ENCODE assay signal across 8 cellular contexts in genomic region chr16:369866-370436, GRCh38. TPM values are rescaled to one million over a fixed set of nuclear protein-coding genes. Genes with fewer than 3 reads are reported as not detected.
A peak's percentile ranks its signal among the peaks of the same experiment; 100 is the strongest.
DNase-seq lines count a peak whose midpoint lies in the region; ATAC-seq lines count a peak whose summit lies in the region.

No MANE protein-coding gene starts in this region.

- H3K27me3 Mint-ChIP-seq in activated naive CD8-positive, alpha-beta T cell treated with anti-CD3 and anti-CD28 coated beads, Interleukin-2, amount 10 ng/mL, durations not matched to agents 7 days and 5 days: no peaks in the 10 kb centered on the region

- H3K27me3 ChIP-seq in stomach smooth muscle (ENCODE audit: control insufficient read depth in 1 of 2, insufficient read depth in 2 of 2, low read length in 2 of 2): peaks cover 0 to under 1% of the 10 kb centered on the region in 2 donors

- H3K4me3 ChIP-seq in iPS-18c (ENCODE audit: insufficient read depth, low read depth, low read length) (peak overlapping the region; percentile 55), stomach smooth muscle (ENCODE audit: low read length in 2 of 2) (peak overlapping the region in 1 of 2 donors; percentile 61)

- peak overlapping the region; percentile 64 for H3K4me3 Mint-ChIP-seq in activated naive CD8-positive, alpha-beta T cell treated with anti-CD3 and anti-CD28 coated beads, Interleukin-2, amount 10 ng/mL, durations not matched to agents 7 days and 5 days

- peaks cover 13% of the 10 kb centered on the region for H3K4me1 ChIP-seq in stomach smooth muscle (ENCODE audit: control insufficient read depth, insufficient read depth, low read length)

- H3K9me3 Mint-ChIP-seq in activated naive CD8-positive, alpha-beta T cell treated with anti-CD3 and anti-CD28 coated beads, Interleukin-2, amount 10 ng/mL, durations not matched to agents 7 days and 5 days: no peaks in the 10 kb centered on the region

- H3K36me3 ChIP-seq in stomach smooth muscle (ENCODE audit: control insufficient read depth in 2 of 2, insufficient read depth in 2 of 2, low read length in 2 of 2): peaks cover 31 to 36% of the 10 kb centered on the region in 2 donors

- H3K27ac ChIP-seq in stomach smooth muscle (ENCODE audit: low read length): no peak overlapping the region

- H3K4me1 Mint-ChIP-seq in activated naive CD8-positive, alpha-beta T cell treated with anti-CD3 and anti-CD28 coated beads, Interleukin-2, amount 10 ng/mL, durations not matched to agents 7 days and 5 days: peaks cover 5% of the 10 kb centered on the region

- ATAC-seq in activated naive CD8-positive, alpha-beta T cell treated with anti-CD3 and anti-CD28 coated beads, Interleukin-2, amount 10 ng/mL, durations not matched to agents 7 days and 5 days (ENCODE audit: low read depth): no peak
- no peak for ATAC-seq in HG03460 (IDR thresholded peaks at IDR 0.05; ENCODE audit: unreplicated experiment)

- H3K36me3 Mint-ChIP-seq in activated naive CD8-positive, alpha-beta T cell treated with anti-CD3 and anti-CD28 coated beads, Interleukin-2, amount 10 ng/mL, durations not matched to agents 7 days and 5 days: peaks cover 9% of the 10 kb centered on the region

- POLR2A ChIA-PET in activated naive CD8-positive, alpha-beta T cell treated with anti-CD3 and anti-CD28 coated beads, Interleukin-2, amount 10 ng/mL, durations not matched to agents 7 days and 5 days (lab: Charles Lee): interaction anchor here (1.0 to 2.1 kb wide), 5 partner anchors 8 to 198 kb away, joined by 5 to 27 read pairs (median 7); partner anchors contain the start of genes DECR2 and PGAP6

- peak overlapping the region; percentile 61 for H3K27ac Mint-ChIP-seq in activated naive CD8-positive, alpha-beta T cell treated with anti-CD3 and anti-CD28 coated beads, Interleukin-2, amount 10 ng/mL, durations not matched to agents 7 days and 5 days

- peak overlapping the region; percentile 15 to 58 for H3K9ac ChIP-seq in stomach smooth muscle (ENCODE audit: low read length in 2 of 2)

- DNase-seq in DMS53 (lab: John Stamatoyannopoulos, UW): peak; percentile 44
- DNase-seq in DMS53 treated with DMSO at 0.1 percent for 48 hours (lab: John Stamatoyannopoulos, UW; ENCODE audit: unreplicated experiment): no peak
- no peak for DNase-seq in activated naive CD8-positive, alpha-beta T cell treated with anti-CD3 and anti-CD28 coated beads, Interleukin-2, amount 10 ng/mL, durations not matched to agents 7 days and 5 days
- no peak for DNase-seq in stimulated activated CD4-positive, alpha-beta T cell treated with anti-CD3 and anti-CD28 coated beads, Interleukin-4, amount 100 ng/mL, for 24 hours
- no peak for DNase-seq in G401 (ENCODE audit: low spot score)

- H3K9me3 ChIP-seq in iPS-18c (ENCODE audit: control insufficient read depth, insufficient read depth, low read length) (no peaks in the 10 kb centered on the region), stomach smooth muscle (ENCODE audit: control insufficient read depth in 2 of 2, low read length in 2 of 2) (no peaks in the 10 kb centered on the region)

- in situ Hi-C loops in G401 (cut with HindIII; ENCODE audit: low sequenced_read_pairs): no loop called here

RNA-seq across cellular contexts. Expression of gene MRPL28, which starts 0.4 kb away (rescaled TPM):
- total RNA-seq in activated naive CD8-positive, alpha-beta T cell treated with anti-CD3 and anti-CD28 coated beads, Interleukin-2, amount 10 ng/mL, durations not matched to agents 7 days and 5 days: 10 to 100 TPM; 64.4 to 67.5 TPM
- 250 and 260 TPM in 2 replicates for total RNA-seq in G401 (2014; rRNA removed; shearing (Covaris generic))

RNA-seq across cellular contexts. Expression of gene PGAP6, which starts 11.8 kb away (rescaled TPM):
- 10 to 100 TPM; 58.9 to 59.0 TPM for total RNA-seq in activated naive CD8-positive, alpha-beta T cell treated with anti-CD3 and anti-CD28 coated beads, Interleukin-2, amount 10 ng/mL, durations not matched to agents 7 days and 5 days
- total RNA-seq in G401 (2014; rRNA removed; shearing (Covaris generic)): 53.0 and 60.8 TPM in 2 replicates

RNA-seq across cellular contexts. Expression of gene AXIN1, which starts 17.4 kb away (rescaled TPM):
- 10 to 100 TPM; 30.9 to 32.5 TPM for total RNA-seq in activated naive CD8-positive, alpha-beta T cell treated with anti-CD3 and anti-CD28 coated beads, Interleukin-2, amount 10 ng/mL, durations not matched to agents 7 days and 5 days
- 45.5 and 46.3 TPM in 2 replicates for total RNA-seq in G401 (2014; rRNA removed; shearing (Covaris generic))

RNA-seq across cellular contexts. Expression of gene NME4, which starts 27.0 kb away (rescaled TPM):
- total RNA-seq in activated naive CD8-positive, alpha-beta T cell treated with anti-CD3 and anti-CD28 coated beads, Interleukin-2, amount 10 ng/mL, durations not matched to agents 7 days and 5 days: 1 to 10 TPM; 8.2 to 8.8 TPM
- 312 and 362 TPM in 2 replicates for total RNA-seq in G401 (2014; rRNA removed; shearing (Covaris generic))

RNA-seq across cellular contexts. Expression of gene DECR2, which starts 31.7 kb away (rescaled TPM):
- 1 to 10 TPM; 5.6 to 7.9 TPM for total RNA-seq in activated naive CD8-positive, alpha-beta T cell treated with anti-CD3 and anti-CD28 coated beads, Interleukin-2, amount 10 ng/mL, durations not matched to agents 7 days and 5 days
- 13.0 and 13.7 TPM in 2 replicates for total RNA-seq in G401 (2014; rRNA removed; shearing (Covaris generic))
